9 cellular contexts compared by ENCODE assay signal in genomic region chr14:21748869-21749303, GRCh38.
DNase-seq lines count a peak whose midpoint lies in the region; ATAC-seq, FAIRE-seq and TF ChIP-seq lines count a peak whose summit lies in the region.
"Had no signal": no experiment of that assay in that cellular context is flagged by ENCODE, and none has a peak within 500 bp of the region (broad histone marks: within the 10 kb centered on the region; RNA-seq: fewer than 3 reads in every experiment).

No MANE protein-coding gene starts in this region.

- peak; percentile 40 for TF ChIP-seq RAD21 in neural cell (conservative IDR thresholded peaks at IDR 0.05)

- no peaks in the 10 kb centered on the region for H3F3A ChIP-seq in GM23248 (ENCODE audit: insufficient read depth)
- no peaks in the 10 kb centered on the region for H3F3A ChIP-seq in neural cell (ENCODE audit: insufficient read depth, low read length, poor library complexity, severe bottlenecking)

- H3K4me3 ChIP-seq in GM23248 (no peak overlapping the region), endothelial cell of umbilical vein (replicated peaks in 1 of 3; ENCODE audit: insufficient read depth in 1 of 3, low read depth in 1 of 3, low read length in 3 of 3) (no peak overlapping the region), neural cell (ENCODE audit: low read length) (no peak overlapping the region)
- H3K4me3 ChIP-seq: thoracic aorta had no signal

- H3K27ac Mint-ChIP-seq in Calu3 (ENCODE audit: unreplicated experiment): no peak overlapping the region
- peak overlapping the region; percentile 21 for H3K27ac Mint-ChIP-seq in activated CD4-positive, alpha-beta T cell treated with anti-CD3 and anti-CD28 coated beads, Interleukin-2, amount 10 ng/mL, durations not matched to agents 24 days and 14 days

- H3K27ac ChIP-seq in GM23248: no peak overlapping the region
- no peak overlapping the region for H3K27ac ChIP-seq in endothelial cell of umbilical vein (ENCODE audit: insufficient read depth, low read depth, low read length)
- no peak overlapping the region for H3K27ac ChIP-seq in neural cell (ENCODE audit: low read length)
- H3K27ac ChIP-seq: thoracic aorta had no signal

- H3K36me3 ChIP-seq in GM23248 (ENCODE audit: low read depth) (no peaks in the 10 kb centered on the region), endothelial cell of umbilical vein (ENCODE audit: control insufficient read depth in 2 of 2, extremely low read depth in 1 of 2, insufficient read depth in 2 of 2, low read length in 2 of 2) (no peaks in the 10 kb centered on the region), neural cell (ENCODE audit: insufficient read depth, low read length) (no peaks in the 10 kb centered on the region)
- H3K36me3 ChIP-seq: thoracic aorta had no signal

- CTCF ChIA-PET in Calu3 (lab: Charles Lee): interaction anchor here (1.8 kb wide), 1 partner anchor 10 kb away, joined by 4 read pairs; no protein-coding TSS in a partner anchor
- CTCF ChIA-PET in endothelial cell of umbilical vein (lab: Charles Lee): interaction anchor here (0.6 to 1.6 kb wide), 14 partner anchors 10 to 103 kb away, joined by 3 to 13 read pairs (median 4); no protein-coding TSS in a partner anchor

- no peak for TF ChIP-seq POLR2A in endothelial cell of umbilical vein (IDR thresholded peaks at IDR 0.05; ENCODE audit: low read depth, low read length)

- H3K9me2 ChIP-seq in GM23248 (ENCODE audit: insufficient read depth): no peaks in the 10 kb centered on the region
- no peaks in the 10 kb centered on the region for H3K9me2 ChIP-seq in neural cell (ENCODE audit: insufficient read depth, low read length)

- no peaks in the 10 kb centered on the region for H3K4me1 Mint-ChIP-seq in Calu3 (ENCODE audit: low read depth, unreplicated experiment)
- H3K4me1 Mint-ChIP-seq in activated CD4-positive, alpha-beta T cell treated with anti-CD3 and anti-CD28 coated beads, Interleukin-2, amount 10 ng/mL, durations not matched to agents 24 days and 14 days: peaks cover 2% of the 10 kb centered on the region

- H3K9ac ChIP-seq in GM23248: no peak overlapping the region
- H3K9ac ChIP-seq in endothelial cell of umbilical vein (replicated peaks; ENCODE audit: extremely low read depth, insufficient read depth, low read length): no peak overlapping the region
- no peak overlapping the region for H3K9ac ChIP-seq in neural cell (ENCODE audit: low read length)

- no peak for TF ChIP-seq EP300 in neural cell (conservative IDR thresholded peaks at IDR 0.05; ENCODE audit: poor library complexity, severe bottlenecking)

- peaks cover 61% of the 10 kb centered on the region for H3K27me3 Mint-ChIP-seq in Calu3 (ENCODE audit: unreplicated experiment)
- H3K27me3 Mint-ChIP-seq in activated CD4-positive, alpha-beta T cell treated with anti-CD3 and anti-CD28 coated beads, Interleukin-2, amount 10 ng/mL, durations not matched to agents 24 days and 14 days: peaks cover 32% of the 10 kb centered on the region

- no peaks in the 10 kb centered on the region for H3K9me3 Mint-ChIP-seq in Calu3 (ENCODE audit: low read depth, unreplicated experiment)
- no peaks in the 10 kb centered on the region for H3K9me3 Mint-ChIP-seq in activated CD4-positive, alpha-beta T cell treated with anti-CD3 and anti-CD28 coated beads, Interleukin-2, amount 10 ng/mL, durations not matched to agents 24 days and 14 days

- no peaks in the 10 kb centered on the region for H3K36me3 Mint-ChIP-seq in Calu3 (ENCODE audit: insufficient read depth, unreplicated experiment)
- H3K36me3 Mint-ChIP-seq in activated CD4-positive, alpha-beta T cell treated with anti-CD3 and anti-CD28 coated beads, Interleukin-2, amount 10 ng/mL, durations not matched to agents 24 days and 14 days (ENCODE audit: low read depth): no peaks in the 10 kb centered on the region

- intact Hi-C loops in Calu3 (cut with micrococcal nuclease; ENCODE audit: unreplicated experiment): no loop called here
- intact Hi-C loops in activated CD4-positive, alpha-beta T cell treated with anti-CD3 and anti-CD28 coated beads, Interleukin-2, amount 10 ng/mL, durations not matched to agents 24 days and 14 days (cut with micrococcal nuclease): no loop called here
- intact Hi-C loops in endothelial cell of umbilical vein (cut with micrococcal nuclease): no loop called here

- DNase-seq in Calu3 (peak; percentile 44), GM23248 (peak; percentile 56), NCI-H460 (ENCODE audit: extremely low read depth, low read depth) (peak; percentile 49), endothelial cell of umbilical vein (ENCODE audit: low read depth, low spot score) (peak; percentile 46), ureter (ENCODE audit: low spot score) (no peak)
- DNase-seq in activated CD4-positive, alpha-beta T cell treated with anti-CD3 and anti-CD28 coated beads, Interleukin-2, amount 10 ng/mL, durations not matched to agents 24 days and 14 days: peak; percentile 85

- H2AFZ ChIP-seq in GM23248: no peak overlapping the region; the same call in 1 of the 2 replicates
- no peak overlapping the region for H2AFZ ChIP-seq in endothelial cell of umbilical vein (ENCODE audit: low read depth, low read length)
- H2AFZ ChIP-seq in neural cell (ENCODE audit: low read depth, low read length): no peak overlapping the region

- H4K20me1 ChIP-seq in GM23248 (ENCODE audit: insufficient read depth) (no peaks in the 10 kb centered on the region), endothelial cell of umbilical vein (replicated peaks; ENCODE audit: control insufficient read depth, extremely low read depth, insufficient read depth, low read length) (no peaks in the 10 kb centered on the region), neural cell (ENCODE audit: insufficient read depth) (no peaks in the 10 kb centered on the region)

- BruUV-seq in Calu3 (replicated peaks; lab: Mats Ljungman, UMichigan) (no TSS peak), endothelial cell of umbilical vein (replicated peaks; lab: Mats Ljungman, UMichigan) (no TSS peak)

- dilution Hi-C loops in endothelial cell of umbilical vein (cut with MboI; ENCODE audit: extremely low pct_ligation_motif_present, low sequenced_read_pairs): no loop called here

- TF ChIP-seq CTCF in Calu3 (IDR thresholded peaks at IDR 0.05; ENCODE audit: unreplicated experiment) (peak; percentile 38), endothelial cell of umbilical vein (IDR thresholded peaks at IDR 0.05; ENCODE audit: extremely low read depth in 1 of 2, insufficient read depth in 1 of 2, low read depth in 1 of 2, low read length in 2 of 2) (peak; percentile 62 to 73), neural cell (IDR thresholded peaks at IDR 0.05; ENCODE audit: poor library complexity, severe bottlenecking) (peak; percentile 72)

- H3K9me1 ChIP-seq in endothelial cell of umbilical vein (replicated peaks; ENCODE audit: control insufficient read depth, extremely low read depth, insufficient read depth, low read length): no peaks in the 10 kb centered on the region

- H3K4me1 ChIP-seq in GM23248 (ENCODE audit: insufficient read depth) (no peaks in the 10 kb centered on the region), endothelial cell of umbilical vein (ENCODE audit: control insufficient read depth, extremely low read depth, insufficient read depth, low read length) (no peaks in the 10 kb centered on the region)

- H3K27me3 ChIP-seq in GM23248 (replicated peaks; ENCODE audit: insufficient read depth): no peaks in the 10 kb centered on the region
- peaks cover 0 to 19% of the 10 kb centered on the region in 2 experiments for H3K27me3 ChIP-seq in endothelial cell of umbilical vein (ENCODE audit: control insufficient read depth in 2 of 2, insufficient read depth in 2 of 2, low read length in 2 of 2)
- no peaks in the 10 kb centered on the region for H3K27me3 ChIP-seq in neural cell (ENCODE audit: insufficient read depth, low read depth, low read length)

- ATAC-seq in HG02571 (IDR thresholded peaks at IDR 0.05; ENCODE audit: unreplicated experiment): no peak

- POLR2A ChIA-PET in endothelial cell of umbilical vein (lab: Charles Lee): no interaction called here

- H3K9me3 ChIP-seq in GM23248 (ENCODE audit: low read depth) (no peaks in the 10 kb centered on the region), endothelial cell of umbilical vein (replicated peaks; ENCODE audit: control insufficient read depth, insufficient read depth, low read length) (no peaks in the 10 kb centered on the region), neural cell (ENCODE audit: low read length) (no peaks in the 10 kb centered on the region)
- H3K9me3 ChIP-seq: thoracic aorta had no signal

- no peak overlapping the region for H3K4me2 ChIP-seq in GM23248 (ENCODE audit: unreplicated experiment)
- H3K4me2 ChIP-seq in endothelial cell of umbilical vein (ENCODE audit: insufficient read depth, low read length): no peak overlapping the region
- no peak overlapping the region for H3K4me2 ChIP-seq in neural cell (ENCODE audit: low read length)

- no peak for FAIRE-seq in endothelial cell of umbilical vein (lab: Jason Lieb, UNC)

- H3K79me2 ChIP-seq in GM23248 (ENCODE audit: insufficient read depth) (no peaks in the 10 kb centered on the region), endothelial cell of umbilical vein (ENCODE audit: control insufficient read depth, insufficient read depth, low read length) (no peaks in the 10 kb centered on the region), neural cell (replicated peaks; ENCODE audit: insufficient read depth, low read length) (no peaks in the 10 kb centered on the region)

- in situ Hi-C loops in GM23248 (cut with MboI): no loop called here

- WGBS in GM23248 (ENCODE audit: low coverage in 1 of 2, low lambda C conversion rate in 2 of 2, missing lambda C conversion rate in 2 of 2), 2 experiments: 13 to 19% methylated on average over 5 of the region's 5 CpGs

- no peak overlapping the region for H3K4me3 Mint-ChIP-seq in Calu3 (ENCODE audit: low read depth, unreplicated experiment)
- peak overlapping the region; percentile 58 for H3K4me3 Mint-ChIP-seq in activated CD4-positive, alpha-beta T cell treated with anti-CD3 and anti-CD28 coated beads, Interleukin-2, amount 10 ng/mL, durations not matched to agents 24 days and 14 days

TF ChIP-seq in endothelial cell of umbilical vein, 7 proteins besides CTCF, POLR2A, EP300 and RAD21 (continues in another document):
- TF ChIP-seq POLR2AphosphoS5 (IDR thresholded peaks at IDR 0.05; ENCODE audit: insufficient read depth, low read depth, low read length) (no peak), JUN (IDR thresholded peaks at IDR 0.05; ENCODE audit: borderline replicate concordance, insufficient read depth, insufficient read length, low read depth) (no peak), MYC (IDR thresholded peaks at IDR 0.05; ENCODE audit: low read depth, low read length) (no peak), EZH2 (IDR thresholded peaks at IDR 0.05; ENCODE audit: borderline replicate concordance, low read depth, low read length, severe bottlenecking) (no peak)

TF ChIP-seq in neural cell, 6 proteins besides CTCF, POLR2A, EP300 and RAD21:
- TF ChIP-seq SMC3 (conservative IDR thresholded peaks at IDR 0.05; ENCODE audit: poor library complexity) (peak; percentile 47), MXI1 (conservative IDR thresholded peaks at IDR 0.05; ENCODE audit: poor library complexity, severe bottlenecking) (no peak)
TF ChIP-seq in neural cell: peak in this region for 1.
